ENCODE assay signal across 20 cellular contexts in genomic region chr10:124053971-124054370, GRCh38. TPM values are rescaled to one million over a fixed set of nuclear protein-coding genes. Genes with fewer than 3 reads are reported as not detected.
A peak's percentile ranks its signal among the peaks of the same experiment; 100 is the strongest.
DNase-seq lines count a peak whose midpoint lies in the region; ATAC-seq, FAIRE-seq and TF ChIP-seq lines count a peak whose summit lies in the region.
"Had no signal": no experiment of that assay in that cellular context is flagged by ENCODE, and none has a peak within 500 bp of the region (broad histone marks: within the 10 kb centered on the region; RNA-seq: fewer than 3 reads in every experiment).

No MANE protein-coding gene starts in this region.

- no peaks in the 10 kb centered on the region for H3K9me2 ChIP-seq in PC-3 (replicated peaks; ENCODE audit: low read length)

- no peak overlapping the region for H3K4me2 ChIP-seq in HepG2 (ENCODE audit: low read depth, low read length)
- peak overlapping the region; percentile 47 for H3K4me2 ChIP-seq in PC-3 (ENCODE audit: low read length)

- no peak overlapping the region for H3K27ac ChIP-seq in HepG2 (ENCODE audit: extremely low read length, insufficient read depth, low read length)
- no peak overlapping the region for H3K27ac ChIP-seq in right lobe of liver
- peak overlapping the region; percentile 60 for H3K27ac ChIP-seq in PC-3 (ENCODE audit: low read length)
- H3K27ac ChIP-seq: brain microvascular endothelial cell, transverse colon had no signal

- no peak for TF ChIP-seq EP300 in HepG2 (IDR thresholded peaks at IDR 0.05; ENCODE audit: low read depth in 2 of 2, low read length in 2 of 2)
- TF ChIP-seq EP300 in HepG2 (CRISPR knock-in tag; IDR thresholded peaks at IDR 0.05; ENCODE audit: borderline replicate concordance), result no peak

- TF ChIP-seq CTCF in HepG2 (CRISPR knock-in tag; IDR thresholded peaks at IDR 0.05) (no peak), right lobe of liver (IDR thresholded peaks at IDR 0.05) (no peak), PC-3 (conservative IDR thresholded peaks at IDR 0.05; ENCODE audit: low read depth, low read length) (no peak), fibroblast of pulmonary artery (IDR thresholded peaks at IDR 0.05; ENCODE audit: low read length, missing control alignments) (no peak)

- peaks cover 3 to 6% of the 10 kb centered on the region in 2 experiments for H3K36me3 ChIP-seq in HepG2 (replicated peaks in 1 of 2; ENCODE audit: control insufficient read depth in 1 of 2, insufficient read depth in 2 of 2, low read length in 2 of 2)
- H3K36me3 ChIP-seq in right lobe of liver, result no peaks in the 10 kb centered on the region
- H3K36me3 ChIP-seq in PC-3 (ENCODE audit: low read depth, low read length), result no peaks in the 10 kb centered on the region
- H3K36me3 ChIP-seq: brain microvascular endothelial cell, transverse colon had no signal

- peak overlapping the region; percentile 44 for H3K27ac Mint-ChIP-seq in stimulated activated memory B cell treated with anti-CD40 and anti-IgM and Interleukin-4, amounts not matched to agents 10 μg/mL and 1 μg/mL and 100 μg/mL, for 72 hours
- H3K27ac Mint-ChIP-seq: stimulated activated effector memory CD8-positive, alpha-beta T cell treated with anti-CD3 and anti-CD28 coated beads, Interleukin-12 subunit alpha, Interleukin-12 subunit beta, amount 100 ng/mL, for 72 hours; T-helper 1 cell treated with Interleukin-12 subunit alpha and Interleukin-12 subunit beta and Interleukin-4 antibody, amounts not matched to agents 30 μg/mL and 1 μg/mL, for 36 hours had no signal

- H3K27me3 Mint-ChIP-seq in stimulated activated memory B cell treated with anti-CD40 and anti-IgM and Interleukin-4, amounts not matched to agents 10 μg/mL and 1 μg/mL and 100 μg/mL, for 72 hours, result no peaks in the 10 kb centered on the region

- H3K36me3 Mint-ChIP-seq in stimulated activated memory B cell treated with anti-CD40 and anti-IgM and Interleukin-4, amounts not matched to agents 10 μg/mL and 1 μg/mL and 100 μg/mL, for 72 hours, result peaks cover 9% of the 10 kb centered on the region
- H3K36me3 Mint-ChIP-seq: stimulated activated effector memory CD8-positive, alpha-beta T cell treated with anti-CD3 and anti-CD28 coated beads, Interleukin-12 subunit alpha, Interleukin-12 subunit beta, amount 100 ng/mL, for 72 hours had no signal

- peaks cover 93% of the 10 kb centered on the region for H3K79me2 ChIP-seq in HepG2 (ENCODE audit: insufficient read depth, low read length)
- H3K79me2 ChIP-seq in PC-3 (ENCODE audit: low read length), result peaks cover 47% of the 10 kb centered on the region

- ATAC-seq in HepG2, result no peak
- ATAC-seq in right lobe of liver, result no peak
- peak; percentile 78 for ATAC-seq in PC-3
- no peak for ATAC-seq in stimulated activated memory B cell treated with anti-CD40 and anti-IgM and Interleukin-4, amounts not matched to agents 10 μg/mL and 1 μg/mL and 100 μg/mL, for 72 hours
- ATAC-seq in GM21825 (IDR thresholded peaks at IDR 0.05; ENCODE audit: unreplicated experiment), result no peak
- ATAC-seq: stimulated activated effector memory CD8-positive, alpha-beta T cell treated with anti-CD3 and anti-CD28 coated beads, Interleukin-12 subunit alpha, Interleukin-12 subunit beta, amount 100 ng/mL, for 72 hours had no signal

- WGBS in HepG2 (ENCODE audit: low lambda C conversion rate), result 84% methylated on average over 2 of the region's 2 CpGs
- WGBS in right lobe of liver (ENCODE audit: insufficient coverage, low coverage, low lambda C conversion rate, missing lambda C conversion rate), result 27% methylated on average over 2 of the region's 2 CpGs

- no peaks in the 10 kb centered on the region for H3K27me3 ChIP-seq in HepG2 (ENCODE audit: control insufficient read depth in 1 of 2, insufficient read depth in 2 of 2, low read length in 2 of 2)
- no peaks in the 10 kb centered on the region for H3K27me3 ChIP-seq in right lobe of liver
- H3K27me3 ChIP-seq in PC-3 (ENCODE audit: low read length), result no peaks in the 10 kb centered on the region
- H3K27me3 ChIP-seq: brain microvascular endothelial cell, transverse colon had no signal

- H3K4me1 ChIP-seq in HepG2 (ENCODE audit: insufficient read depth, low read length) (peaks cover 100% of the 10 kb centered on the region), right lobe of liver (peaks cover 0 to 14% (median under 1%) of the 10 kb centered on the region in 4 donors), PC-3 (ENCODE audit: insufficient read depth, low read length) (peaks cover 32% of the 10 kb centered on the region)

- H3K4me1 Mint-ChIP-seq in stimulated activated memory B cell treated with anti-CD40 and anti-IgM and Interleukin-4, amounts not matched to agents 10 μg/mL and 1 μg/mL and 100 μg/mL, for 72 hours, result peaks cover 30% of the 10 kb centered on the region
- H3K4me1 Mint-ChIP-seq: stimulated activated effector memory CD8-positive, alpha-beta T cell treated with anti-CD3 and anti-CD28 coated beads, Interleukin-12 subunit alpha, Interleukin-12 subunit beta, amount 100 ng/mL, for 72 hours had no signal

- H3K9ac ChIP-seq in HepG2 (ENCODE audit: insufficient read depth, low read depth, low read length) (no peak overlapping the region), PC-3 (ENCODE audit: low read length) (no peak overlapping the region)

- DNase-seq in HepG2 (ENCODE audit: low spot score) (no peak), right lobe of liver (no peak), PC-3 (peak; percentile 91), fibroblast of pulmonary artery (ENCODE audit: low read depth) (peak; percentile 3), NOMO-1 (lab: John Stamatoyannopoulos, UW; ENCODE audit: unreplicated experiment in 2 of 2) (no peak), GM12891 (ENCODE audit: insufficient read length, low spot score) (no peak)
- DNase-seq: activated CD8-positive, alpha-beta memory T cell treated with anti-CD3 and anti-CD28 coated beads, Interleukin-2, amount 50 U/mL, for 48 hours; activated naive CD4-positive, alpha-beta T cell treated with Interleukin-2 at 50 U/mL for 16 hours; brain microvascular endothelial cell; Calu3; effector CD4-positive, alpha-beta T cell; Karpas-422; NCI-H187 treated with DMSO at 0.1 percent for 48 hours; nucleus accumbens; Right ventricle myocardium superior; transverse colon had no signal

- no peaks in the 10 kb centered on the region for H3K9me3 Mint-ChIP-seq in stimulated activated memory B cell treated with anti-CD40 and anti-IgM and Interleukin-4, amounts not matched to agents 10 μg/mL and 1 μg/mL and 100 μg/mL, for 72 hours
- H3K9me3 Mint-ChIP-seq: stimulated activated effector memory CD8-positive, alpha-beta T cell treated with anti-CD3 and anti-CD28 coated beads, Interleukin-12 subunit alpha, Interleukin-12 subunit beta, amount 100 ng/mL, for 72 hours; T-helper 1 cell treated with Interleukin-12 subunit alpha and Interleukin-12 subunit beta and Interleukin-4 antibody, amounts not matched to agents 30 μg/mL and 1 μg/mL, for 36 hours had no signal

- H2AFZ ChIP-seq in HepG2 (ENCODE audit: low read length), result no peak overlapping the region
- no peak overlapping the region for H2AFZ ChIP-seq in PC-3 (ENCODE audit: low read length)

- H3K9me3 ChIP-seq in HepG2 (ENCODE audit: low read length) (no peaks in the 10 kb centered on the region), right lobe of liver (no peaks in the 10 kb centered on the region), PC-3 (ENCODE audit: low read length) (no peaks in the 10 kb centered on the region)
- H3K9me3 ChIP-seq: transverse colon had no signal

- H4K20me1 ChIP-seq in HepG2 (ENCODE audit: insufficient read depth, low read length) (peaks cover 31% of the 10 kb centered on the region; the same call in 1 of the 2 replicates), PC-3 (ENCODE audit: low read length) (no peaks in the 10 kb centered on the region)

- TF ChIP-seq POLR2A in HepG2 (IDR thresholded peaks at IDR 0.05; ENCODE audit: insufficient read depth in 1 of 2, low read depth in 2 of 2, low read length in 2 of 2), result no peak
- TF ChIP-seq POLR2A in right lobe of liver (IDR thresholded peaks at IDR 0.05), result no peak
- TF ChIP-seq POLR2A in GM12891 (IDR thresholded peaks at IDR 0.05; ENCODE audit: low read depth, low read length), result no peak

- H3K4me3 ChIP-seq in HepG2 (replicated peaks in 1 of 3; ENCODE audit: insufficient read depth in 1 of 3, low read depth in 2 of 3, low read length in 3 of 3) (no peak overlapping the region), right lobe of liver (no peak overlapping the region), PC-3 (ENCODE audit: low read length) (no peak overlapping the region; the same call in 1 of the 2 replicates), fibroblast of pulmonary artery (replicated peaks; ENCODE audit: low read depth, low read length) (no peak overlapping the region)
- H3K4me3 ChIP-seq: transverse colon had no signal

- POLR2A ChIA-PET in HepG2 (lab: Yijun Ruan, JAX) (no interaction called here), PC-3 (lab: Charles Lee; ENCODE audit: unreplicated experiment) (no interaction called here)

- CTCF ChIA-PET in HepG2 (lab: Yijun Ruan, JAX; ENCODE audit: low intra/inter-chr PET ratio, low total read pairs), result no interaction called here
- CTCF ChIA-PET in PC-3 (lab: Charles Lee), result interaction anchor here (1.1 kb wide), 1 partner anchor 59 kb away, joined by 6 read pairs; no protein-coding TSS in a partner anchor

- intact Hi-C loops in HepG2 (cut with micrococcal nuclease; ENCODE audit: unreplicated experiment), result no loop called here
- intact Hi-C loops in right lobe of liver (cut with DNase I), result no loop called here
- intact Hi-C loops in PC-3 (cut with micrococcal nuclease), result loop anchor here (1.0 to 5.0 kb wide), 2 partner anchors 9 to 38 kb away; partner anchors contain the start of gene CHST15

- in situ Hi-C loops in HepG2 (cut with HindIII; ENCODE audit: extremely low pct_ligation_motif_present, low pct_unique_long_range_greater_than_20kb), result no loop called here

- FAIRE-seq in HepG2 (lab: Jason Lieb, UNC), result no peak
- no peak for FAIRE-seq in GM12891 (lab: Jason Lieb, UNC)

- no peak for TF ChIP-seq RAD21 in HepG2 (CRISPR knock-in tag; IDR thresholded peaks at IDR 0.05)

- no peak overlapping the region for H3K4me3 Mint-ChIP-seq in stimulated activated memory B cell treated with anti-CD40 and anti-IgM and Interleukin-4, amounts not matched to agents 10 μg/mL and 1 μg/mL and 100 μg/mL, for 72 hours
- H3K4me3 Mint-ChIP-seq: stimulated activated effector memory CD8-positive, alpha-beta T cell treated with anti-CD3 and anti-CD28 coated beads, Interleukin-12 subunit alpha, Interleukin-12 subunit beta, amount 100 ng/mL, for 72 hours; T-helper 1 cell treated with Interleukin-12 subunit alpha and Interleukin-12 subunit beta and Interleukin-4 antibody, amounts not matched to agents 30 μg/mL and 1 μg/mL, for 36 hours had no signal

- H3F3A ChIP-seq in PC-3 (ENCODE audit: low read length, unreplicated experiment), result no peaks in the 10 kb centered on the region

- BruUV-seq in HepG2 (replicated peaks; lab: Mats Ljungman, UMichigan) (no TSS peak), PC-3 (replicated peaks; lab: Mats Ljungman, UMichigan) (no TSS peak)

RNA-seq across cellular contexts. Expression of gene CHST15, which starts 39.4 kb away (rescaled TPM):
- total RNA-seq in HepG2 (2016; rRNA removed; fragmentation: Illumina TruSeq; extraction: Trizol) (1.1 and 1.4 TPM in 2 replicates), right lobe of liver (10 to 100 TPM in 5 of 6 experiments, 1 to 10 TPM in 1; 9.2 to 25.8 (median 11.8) TPM), PC-3 (2014; rRNA removed) (16.4 and 17.1 TPM in 2 replicates)
- total RNA-seq in HepG2 (2016; cell fraction: cytosol; rRNA removed; fragmentation: Illumina TruSeq; extraction: Trizol; ENCODE audit: low read depth), result 1.0 and 1.2 TPM in 2 replicates
- 1.4 and 1.5 TPM in 2 replicates for total RNA-seq in HepG2 (2016; cell fraction: insoluble cytoplasmic fraction; rRNA removed; fragmentation: Illumina TruSeq; extraction: Trizol)
- 2.7 and 2.9 TPM in 2 replicates for total RNA-seq in HepG2 (2016; cell fraction: membrane; rRNA removed; fragmentation: Illumina TruSeq; extraction: Trizol)
- total RNA-seq in HepG2 (2016; cell fraction: nucleus; rRNA removed; fragmentation: Illumina TruSeq; extraction: Trizol), result 1.1 and 1.9 TPM in 2 replicates
- polyA plus RNA-seq in HepG2 (2011; rRNA removed), result 94.7 and 113 TPM in 2 replicates
- polyA plus RNA-seq in HepG2 (2011; cell fraction: cytosol; rRNA removed), result 101 and 112 TPM in 2 replicates
- 181 and 188 TPM in 2 replicates for polyA plus RNA-seq in HepG2 (2011; cell fraction: nucleus; rRNA removed)
- 46.0 and 71.6 TPM in 2 replicates for polyA plus RNA-seq in HepG2 (2012)
- 0.27 and 0.52 TPM in 2 replicates for polyA plus RNA-seq in HepG2 (2016; cell fraction: cytosol; fragmentation: Illumina TruSeq; extraction: Trizol; ENCODE audit: low read depth)
- polyA plus RNA-seq in HepG2 (2016; cell fraction: insoluble cytoplasmic fraction; fragmentation: Illumina TruSeq; extraction: Trizol; ENCODE audit: low read depth), result 1.4 TPM in 2 replicates
- 0.68 and 0.92 TPM in 2 replicates for polyA plus RNA-seq in HepG2 (2016; cell fraction: membrane; fragmentation: Illumina TruSeq; extraction: Trizol; ENCODE audit: low read depth)
- 1.1 and 1.9 TPM in 2 replicates for polyA plus RNA-seq in HepG2 (2016; cell fraction: nucleus; fragmentation: Illumina TruSeq; extraction: Trizol; ENCODE audit: insufficient read depth, low read depth)
- 10.5 and 261 TPM in 2 replicates for polyA minus RNA-seq in HepG2 (2011; rRNA and poly(A)+ RNA removed; ENCODE audit: low replicate concordance)
- polyA minus RNA-seq in HepG2 (2011; cell fraction: cytosol; rRNA and poly(A)+ RNA removed), result 111 and 123 TPM in 2 replicates
- polyA minus RNA-seq in HepG2 (2011; cell fraction: nucleus; rRNA and poly(A)+ RNA removed), result 241 and 251 TPM in 2 replicates
- 0.50 TPM for polyA plus RNA-seq in GM12891 (2012; ENCODE audit: low read depth, missing spikeins)

Comparison
In these comparisons a context has a peak if more than half of its experiments do, and no peak if none do; other contexts are left out.
1. DNase-seq: peak in PC-3 (single experiment) and fibroblast of pulmonary artery (single experiment); none in HepG2 (single experiment), right lobe of liver (0 of 3), NOMO-1 (0 of 2) and GM12891 (single experiment).